ENCODE assay signal across 2 cellular contexts in the genomic region with DNA sequence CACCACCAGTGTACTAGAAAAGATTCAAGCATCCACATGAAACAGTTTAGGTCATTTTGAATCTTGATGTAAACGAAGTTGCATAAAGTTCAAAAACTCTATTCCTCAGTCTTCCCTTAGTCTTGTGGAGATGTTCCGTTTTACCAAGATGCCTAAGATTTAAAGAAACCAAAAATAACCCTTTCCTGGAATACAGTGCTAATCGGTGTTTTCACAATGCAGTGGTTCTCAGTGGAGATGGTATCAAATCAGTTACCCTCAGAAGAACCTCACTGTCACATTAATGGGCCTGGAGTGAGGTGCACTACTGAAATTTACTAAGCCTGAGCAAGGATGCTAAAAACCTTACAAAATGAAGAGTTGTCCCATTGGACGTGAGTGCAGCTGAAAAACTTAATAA.
TF ChIP-seq lines count a peak whose summit lies in the region.

No MANE protein-coding gene starts in this region.

TF ChIP-seq in HepG2, 621 proteins besides CTCF, POLR2A, EP300 and RAD21:
- TF ChIP-seq ZFP62 (CRISPR knock-in tag; IDR thresholded peaks at IDR 0.05): no peak
- 0 out of 2 replicates have a peak, but pooled peaks have one; percentile 25 for TF ChIP-seq POLR2AphosphoS5 (IDR thresholded peaks at IDR 0.05; ENCODE audit: low read depth, low read length)
- TF ChIP-seq, protein P1, sequence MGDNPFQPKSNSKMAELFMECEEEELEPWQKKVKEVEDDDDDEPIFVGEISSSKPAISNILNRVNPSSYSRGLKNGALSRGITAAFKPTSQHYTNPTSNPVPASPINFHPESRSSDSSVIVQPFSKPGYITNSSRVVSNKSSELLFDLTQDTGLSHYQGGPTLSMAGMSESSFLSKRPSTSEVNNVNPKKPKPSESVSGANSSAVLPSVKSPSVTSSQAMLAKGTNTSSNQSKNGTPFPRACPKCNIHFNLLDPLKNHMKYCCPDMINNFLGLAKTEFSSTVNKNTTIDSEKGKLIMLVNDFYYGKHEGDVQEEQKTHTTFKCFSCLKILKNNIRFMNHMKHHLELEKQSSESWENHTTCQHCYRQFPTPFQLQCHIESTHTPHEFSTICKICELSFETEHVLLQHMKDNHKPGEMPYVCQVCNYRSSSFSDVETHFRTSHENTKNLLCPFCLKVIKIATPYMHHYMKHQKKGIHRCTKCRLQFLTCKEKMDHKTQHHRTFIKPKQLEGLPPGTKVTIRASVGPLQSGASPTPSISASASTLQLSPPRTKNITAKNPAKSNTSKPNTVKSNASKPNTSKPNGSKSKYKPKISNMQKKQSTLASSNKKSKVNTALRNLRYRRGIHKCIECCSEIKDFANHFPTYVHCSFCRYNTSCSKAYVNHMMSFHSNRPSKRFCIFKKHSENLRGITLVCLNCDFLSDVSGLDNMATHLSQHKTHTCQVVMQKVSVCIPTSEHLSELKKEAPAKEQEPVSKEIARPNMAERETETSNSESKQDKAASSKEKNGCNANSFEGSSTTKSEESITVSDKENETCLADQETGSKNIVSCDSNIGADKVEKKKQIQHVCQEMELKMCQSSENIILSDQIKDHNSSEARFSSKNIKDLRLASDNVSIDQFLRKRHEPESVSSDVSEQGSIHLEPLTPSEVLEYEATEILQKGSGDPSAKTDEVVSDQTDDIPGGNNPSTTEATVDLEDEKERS (CRISPR knock-in tag; IDR thresholded peaks at IDR 0.05): no peak
- TF ChIP-seq TAF1 (CRISPR knock-in tag; IDR thresholded peaks at IDR 0.05): no peak
- TF ChIP-seq, protein P2, sequence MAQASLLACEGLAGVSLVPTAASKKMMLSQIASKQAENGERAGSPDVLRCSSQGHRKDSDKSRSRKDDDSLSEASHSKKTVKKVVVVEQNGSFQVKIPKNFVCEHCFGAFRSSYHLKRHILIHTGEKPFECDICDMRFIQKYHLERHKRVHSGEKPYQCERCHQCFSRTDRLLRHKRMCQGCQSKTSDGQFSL (CRISPR knock-in tag; IDR thresholded peaks at IDR 0.05): no peak
- no peak for TF ChIP-seq HOXA7 (CRISPR knock-in tag; IDR thresholded peaks at IDR 0.05)
- TF ChIP-seq POLR2G (IDR thresholded peaks at IDR 0.05; ENCODE audit: low read depth, low read length): peak; percentile 3; the same call in 1 of the 2 replicates

TF ChIP-seq in K562, 482 proteins besides CTCF, POLR2A, EP300 and RAD21:
- no peak for TF ChIP-seq ZBTB8A (IDR thresholded peaks at IDR 0.05; ENCODE audit: partially characterized antibody)
- 0 out of 2 replicates have a peak, but pooled peaks have one; percentile 19 for TF ChIP-seq HDAC2 (IDR thresholded peaks at IDR 0.05)
- TF ChIP-seq HNRNPLL (IDR thresholded peaks at IDR 0.05; ENCODE audit: low read depth, low read length, poor library complexity, severe bottlenecking): no peak
- TF ChIP-seq ZNF445 (CRISPR knock-in tag; IDR thresholded peaks at IDR 0.05; ENCODE audit: low read depth): no peak
- TF ChIP-seq, protein P3, sequence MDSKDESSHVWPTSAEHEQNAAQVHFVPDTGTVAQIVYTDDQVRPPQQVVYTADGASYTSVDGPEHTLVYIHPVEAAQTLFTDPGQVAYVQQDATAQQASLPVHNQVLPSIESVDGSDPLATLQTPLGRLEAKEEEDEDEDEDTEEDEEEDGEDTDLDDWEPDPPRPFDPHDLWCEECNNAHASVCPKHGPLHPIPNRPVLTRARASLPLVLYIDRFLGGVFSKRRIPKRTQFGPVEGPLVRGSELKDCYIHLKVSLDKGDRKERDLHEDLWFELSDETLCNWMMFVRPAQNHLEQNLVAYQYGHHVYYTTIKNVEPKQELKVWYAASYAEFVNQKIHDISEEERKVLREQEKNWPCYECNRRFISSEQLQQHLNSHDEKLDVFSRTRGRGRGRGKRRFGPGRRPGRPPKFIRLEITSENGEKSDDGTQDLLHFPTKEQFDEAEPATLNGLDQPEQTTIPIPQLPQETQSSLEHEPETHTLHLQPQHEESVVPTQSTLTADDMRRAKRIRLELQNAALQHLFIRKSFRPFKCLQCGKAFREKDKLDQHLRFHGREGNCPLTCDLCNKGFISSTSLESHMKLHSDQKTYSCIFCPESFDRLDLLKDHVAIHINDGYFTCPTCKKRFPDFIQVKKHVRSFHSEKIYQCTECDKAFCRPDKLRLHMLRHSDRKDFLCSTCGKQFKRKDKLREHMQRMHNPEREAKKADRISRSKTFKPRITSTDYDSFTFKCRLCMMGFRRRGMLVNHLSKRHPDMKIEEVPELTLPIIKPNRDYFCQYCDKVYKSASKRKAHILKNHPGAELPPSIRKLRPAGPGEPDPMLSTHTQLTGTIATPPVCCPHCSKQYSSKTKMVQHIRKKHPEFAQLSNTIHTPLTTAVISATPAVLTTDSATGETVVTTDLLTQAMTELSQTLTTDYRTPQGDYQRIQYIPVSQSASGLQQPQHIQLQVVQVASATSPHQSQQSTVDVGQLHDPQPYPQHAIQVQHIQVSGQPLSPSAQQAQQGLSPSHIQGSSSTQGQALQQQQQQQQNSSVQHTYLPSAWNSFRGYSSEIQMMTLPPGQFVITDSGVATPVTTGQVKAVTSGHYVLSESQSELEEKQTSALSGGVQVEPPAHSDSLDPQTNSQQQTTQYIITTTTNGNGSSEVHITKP (IDR thresholded peaks at IDR 0.05; ENCODE audit: partially characterized antibody): no peak
- TF ChIP-seq CTBP1 (IDR thresholded peaks at IDR 0.05; ENCODE audit: borderline replicate concordance): 0 out of 2 replicates have a peak, but pooled peaks have one; percentile 56
- no peak for TF ChIP-seq RBM25 (IDR thresholded peaks at IDR 0.05; ENCODE audit: low read depth, low read length, severe bottlenecking)
- TF ChIP-seq RBFOX2 (IDR thresholded peaks at IDR 0.05; ENCODE audit: low read depth, low read length): peak; percentile 4; the same call in 1 of the 2 replicates
- TF ChIP-seq CBFA2T3 (IDR thresholded peaks at IDR 0.05): 0 out of 2 replicates have a peak, but pooled peaks have one; percentile 13
- TF ChIP-seq SP1 (CRISPR knock-in tag; IDR thresholded peaks at IDR 0.05): 0 out of 2 replicates have a peak, but pooled peaks have one; percentile 6
- peak; percentile 19; the same call in 1 of the 2 replicates for TF ChIP-seq POLR2AphosphoS5 (IDR thresholded peaks at IDR 0.05; ENCODE audit: control insufficient read depth, insufficient read depth, low read depth, low read length)
- TF ChIP-seq, protein P4, sequence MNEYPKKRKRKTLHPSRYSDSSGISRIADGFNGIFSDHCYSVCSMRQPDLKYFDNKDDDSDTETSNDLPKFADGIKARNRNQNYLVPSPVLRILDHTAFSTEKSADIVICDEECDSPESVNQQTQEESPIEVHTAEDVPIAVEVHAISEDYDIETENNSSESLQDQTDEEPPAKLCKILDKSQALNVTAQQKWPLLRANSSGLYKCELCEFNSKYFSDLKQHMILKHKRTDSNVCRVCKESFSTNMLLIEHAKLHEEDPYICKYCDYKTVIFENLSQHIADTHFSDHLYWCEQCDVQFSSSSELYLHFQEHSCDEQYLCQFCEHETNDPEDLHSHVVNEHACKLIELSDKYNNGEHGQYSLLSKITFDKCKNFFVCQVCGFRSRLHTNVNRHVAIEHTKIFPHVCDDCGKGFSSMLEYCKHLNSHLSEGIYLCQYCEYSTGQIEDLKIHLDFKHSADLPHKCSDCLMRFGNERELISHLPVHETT (CRISPR knock-in tag; conservative IDR thresholded peaks at IDR 0.05 in 1 of 2, IDR thresholded peaks at IDR 0.05 in 1 of 2): no peak
- TF ChIP-seq, protein P5, sequence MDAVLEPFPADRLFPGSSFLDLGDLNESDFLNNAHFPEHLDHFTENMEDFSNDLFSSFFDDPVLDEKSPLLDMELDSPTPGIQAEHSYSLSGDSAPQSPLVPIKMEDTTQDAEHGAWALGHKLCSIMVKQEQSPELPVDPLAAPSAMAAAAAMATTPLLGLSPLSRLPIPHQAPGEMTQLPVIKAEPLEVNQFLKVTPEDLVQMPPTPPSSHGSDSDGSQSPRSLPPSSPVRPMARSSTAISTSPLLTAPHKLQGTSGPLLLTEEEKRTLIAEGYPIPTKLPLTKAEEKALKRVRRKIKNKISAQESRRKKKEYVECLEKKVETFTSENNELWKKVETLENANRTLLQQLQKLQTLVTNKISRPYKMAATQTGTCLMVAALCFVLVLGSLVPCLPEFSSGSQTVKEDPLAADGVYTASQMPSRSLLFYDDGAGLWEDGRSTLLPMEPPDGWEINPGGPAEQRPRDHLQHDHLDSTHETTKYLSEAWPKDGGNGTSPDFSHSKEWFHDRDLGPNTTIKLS (IDR thresholded peaks at IDR 0.05; ENCODE audit: borderline replicate concordance, low read depth): no peak
- TF ChIP-seq, protein P6, sequence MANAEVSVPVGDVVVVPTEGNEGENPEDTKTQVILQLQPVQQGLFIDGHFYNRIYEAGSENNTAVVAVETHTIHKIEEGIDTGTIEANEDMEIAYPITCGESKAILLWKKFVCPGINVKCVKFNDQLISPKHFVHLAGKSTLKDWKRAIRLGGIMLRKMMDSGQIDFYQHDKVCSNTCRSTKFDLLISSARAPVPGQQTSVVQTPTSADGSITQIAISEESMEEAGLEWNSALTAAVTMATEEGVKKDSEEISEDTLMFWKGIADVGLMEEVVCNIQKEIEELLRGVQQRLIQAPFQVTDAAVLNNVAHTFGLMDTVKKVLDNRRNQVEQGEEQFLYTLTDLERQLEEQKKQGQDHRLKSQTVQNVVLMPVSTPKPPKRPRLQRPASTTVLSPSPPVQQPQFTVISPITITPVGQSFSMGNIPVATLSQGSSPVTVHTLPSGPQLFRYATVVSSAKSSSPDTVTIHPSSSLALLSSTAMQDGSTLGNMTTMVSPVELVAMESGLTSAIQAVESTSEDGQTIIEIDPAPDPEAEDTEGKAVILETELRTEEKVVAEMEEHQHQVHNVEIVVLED (CRISPR knock-in tag; IDR thresholded peaks at IDR 0.05): no peak
- TF ChIP-seq RCOR1 (IDR thresholded peaks at IDR 0.05; ENCODE audit: borderline replicate concordance in 1 of 2, low read depth in 2 of 2, low read length in 2 of 2): peak in 1 of 2 experiments; percentile 83; a peak in 1 of 4 replicates
- peak; percentile 52; the same call in 1 of the 2 replicates for TF ChIP-seq MEF2D (tag; conservative IDR thresholded peaks at IDR 0.05; ENCODE audit: low read depth)
- no peak for TF ChIP-seq ZNF324 (CRISPR knock-in tag; IDR thresholded peaks at IDR 0.05)
- peak; percentile 54; the same call in 1 of the 2 replicates for TF ChIP-seq MEF2A (IDR thresholded peaks at IDR 0.05; ENCODE audit: control insufficient read depth, low read depth, low read length)
- TF ChIP-seq ETV5 (CRISPR knock-in tag; IDR thresholded peaks at IDR 0.05; ENCODE audit: low read depth): no peak
- TF ChIP-seq TAL1 (IDR thresholded peaks at IDR 0.05): 0 out of 2 replicates have a peak, but pooled peaks have one; percentile 4
- no peak for TF ChIP-seq IFI16 (CRISPR knock-in tag; IDR thresholded peaks at IDR 0.05)
- TF ChIP-seq, protein P7, sequence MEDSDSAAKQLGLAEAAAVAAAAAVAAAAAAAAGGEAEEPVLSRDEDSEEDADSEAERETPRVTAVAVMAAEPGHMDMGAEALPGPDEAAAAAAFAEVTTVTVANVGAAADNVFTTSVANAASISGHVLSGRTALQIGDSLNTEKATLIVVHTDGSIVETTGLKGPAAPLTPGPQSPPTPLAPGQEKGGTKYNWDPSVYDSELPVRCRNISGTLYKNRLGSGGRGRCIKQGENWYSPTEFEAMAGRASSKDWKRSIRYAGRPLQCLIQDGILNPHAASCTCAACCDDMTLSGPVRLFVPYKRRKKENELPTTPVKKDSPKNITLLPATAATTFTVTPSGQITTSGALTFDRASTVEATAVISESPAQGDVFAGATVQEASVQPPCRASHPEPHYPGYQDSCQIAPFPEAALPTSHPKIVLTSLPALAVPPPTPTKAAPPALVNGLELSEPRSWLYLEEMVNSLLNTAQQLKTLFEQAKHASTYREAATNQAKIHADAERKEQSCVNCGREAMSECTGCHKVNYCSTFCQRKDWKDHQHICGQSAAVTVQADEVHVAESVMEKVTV (CRISPR knock-in tag; IDR thresholded peaks at IDR 0.05): no peak
- no peak for TF ChIP-seq SP2 (IDR thresholded peaks at IDR 0.05; ENCODE audit: extremely low read depth, low read depth, low read length, poor library complexity, severe bottlenecking)
- TF ChIP-seq MYC (IDR thresholded peaks at IDR 0.05; ENCODE audit: low read depth, low read length): no peak
- TF ChIP-seq MYC (CRISPR knock-in tag; IDR thresholded peaks at IDR 0.05; ENCODE audit: borderline replicate concordance, low read depth): no peak
- no peak for TF ChIP-seq ZNF212 (CRISPR knock-in tag; IDR thresholded peaks at IDR 0.05)
- TF ChIP-seq SOX6 (IDR thresholded peaks at IDR 0.05): peak; percentile 86
- TF ChIP-seq LARP7 (IDR thresholded peaks at IDR 0.05): no peak
